ENCODE assay signal across 19 cellular contexts in the genomic region with DNA sequence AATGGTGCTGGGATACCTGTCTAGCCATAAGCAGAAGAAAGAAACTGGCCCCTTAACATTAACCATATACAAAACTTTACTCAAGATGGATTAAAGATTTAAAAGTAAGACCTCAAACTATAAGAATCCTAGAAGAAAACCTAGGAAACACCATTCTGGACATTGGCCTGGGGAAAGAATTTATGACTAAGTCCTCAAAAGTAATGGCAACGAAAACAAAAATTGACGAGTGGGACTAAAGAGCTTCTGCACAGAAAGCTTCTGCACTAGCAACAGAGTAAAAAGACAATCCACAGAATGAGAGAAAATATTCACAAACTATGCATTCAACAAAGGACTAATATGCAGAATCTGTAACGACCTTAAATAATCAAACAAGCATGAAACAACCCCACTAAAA.
DNase-seq lines count a peak whose midpoint lies in the region; ATAC-seq and FAIRE-seq lines count a peak whose summit lies in the region.
"Had no signal": no experiment of that assay in that cellular context is flagged by ENCODE, and none has a peak within 500 bp of the region (broad histone marks: within the 10 kb centered on the region; RNA-seq: fewer than 3 reads in every experiment).

No MANE protein-coding gene starts in this region.

- H3K27me3 Mint-ChIP-seq in effector memory CD8-positive, alpha-beta T cell: no peaks in the 10 kb centered on the region
- H3K27me3 Mint-ChIP-seq: CD4-positive, CD25-positive, alpha-beta regulatory T cell; CD8-positive, alpha-beta memory T cell had no signal

- peak; percentile 24 for FAIRE-seq in GM18507 (lab: Jason Lieb, UNC)
- peak; percentile 47 for FAIRE-seq in islet of Langerhans (lab: Jason Lieb, UNC)
- FAIRE-seq: A204.1, GM12891, H1, K562 had no signal

- H3K4me3 Mint-ChIP-seq in effector memory CD8-positive, alpha-beta T cell: no peak overlapping the region
- H3K4me3 Mint-ChIP-seq: CD4-positive, CD25-positive, alpha-beta regulatory T cell; CD8-positive, alpha-beta memory T cell had no signal

- H3K4me1 Mint-ChIP-seq in effector memory CD8-positive, alpha-beta T cell (ENCODE audit: low read depth in 2 of 2): peaks cover 0 to 4% of the 10 kb centered on the region in 2 donors
- H3K4me1 Mint-ChIP-seq: CD8-positive, alpha-beta memory T cell had no signal

- H3K36me3 Mint-ChIP-seq in effector memory CD8-positive, alpha-beta T cell (ENCODE audit: insufficient read depth): peaks cover 4% of the 10 kb centered on the region

- H3K9me3 Mint-ChIP-seq in effector memory CD8-positive, alpha-beta T cell: no peaks in the 10 kb centered on the region
- H3K9me3 Mint-ChIP-seq: CD8-positive, alpha-beta memory T cell had no signal

- no peak overlapping the region for H3K27ac Mint-ChIP-seq in effector memory CD8-positive, alpha-beta T cell
- H3K27ac Mint-ChIP-seq: CD4-positive, CD25-positive, alpha-beta regulatory T cell; CD8-positive, alpha-beta memory T cell had no signal

- DNase-seq in GM18507 (ENCODE audit: extremely low spot score, insufficient read length, low read depth) (no peak), M059J (ENCODE audit: low read depth) (peak; percentile 24), DMS153 treated with DMSO at 0.1 percent for 48 hours (lab: John Stamatoyannopoulos, UW; ENCODE audit: unreplicated experiment) (no peak), superior temporal gyrus (ENCODE audit: extremely low spot score) (no peak)
- no peak for DNase-seq in effector memory CD8-positive, alpha-beta T cell
- DNase-seq: ACHN; BE2C; C1 segment of cervical spinal cord; CD4-positive, CD25-positive, alpha-beta regulatory T cell; CD8-positive, alpha-beta memory T cell; COR-L47; DMS153; DMS79 treated with DMSO at 0.1 percent for 48 hours; Karpas-422 had no signal

- ATAC-seq in effector memory CD8-positive, alpha-beta T cell (replicated peaks): no peak
- ATAC-seq: K562 had no signal
